ENCODE assay signal across 9 cellular contexts in genomic region chr9:12884736-12885395, GRCh38.
DNase-seq lines count a peak whose midpoint lies in the region; ATAC-seq, FAIRE-seq and TF ChIP-seq lines count a peak whose summit lies in the region.
"Had no signal": no experiment of that assay in that cellular context is flagged by ENCODE, and none has a peak within 500 bp of the region (broad histone marks: within the 10 kb centered on the region; RNA-seq: fewer than 3 reads in every experiment).

No MANE protein-coding gene starts in this region.

- no peaks in the 10 kb centered on the region for H3K4me1 ChIP-seq in adrenal gland (replicated peaks in 1 of 2)

- H3K9me3 ChIP-seq in adrenal gland (replicated peaks in 1 of 3) = no peaks in the 10 kb centered on the region

- ATAC-seq in HG03139 (IDR thresholded peaks at IDR 0.05; ENCODE audit: unreplicated experiment) (no peak), HG02981 (IDR thresholded peaks at IDR 0.05; ENCODE audit: unreplicated experiment) (no peak)

- no peak overlapping the region for H3K4me3 ChIP-seq in adrenal gland
- H3K4me3 ChIP-seq: skin epidermis had no signal

- TF ChIP-seq POLR2A in adrenal gland (IDR thresholded peaks at IDR 0.05) = no peak

- TF ChIP-seq CTCF in 22Rv1 (IDR thresholded peaks at IDR 0.05) = peak; percentile 51
- peak; percentile 38 to 89 (median 62) for TF ChIP-seq CTCF in adrenal gland (IDR thresholded peaks at IDR 0.05)

- FAIRE-seq in HTR-8/SVneo (lab: Jason Lieb, UNC) (no peak), islet of Langerhans (lab: Jason Lieb, UNC) (peak; percentile 96)

- H3K36me3 ChIP-seq in adrenal gland (replicated peaks in 1 of 2) = no peaks in the 10 kb centered on the region

- no peak overlapping the region for H3K27ac ChIP-seq in 22Rv1
- H3K27ac ChIP-seq in adrenal gland = no peak overlapping the region
- H3K27ac ChIP-seq: skin epidermis had no signal

- 53 to 57% (median 54%) methylated on average over 4 of the region's 4 CpGs for WGBS in adrenal gland, 4 donors

- intact Hi-C loops in adrenal gland (cut with DNase I) (loop anchor here (5.0 kb wide), 2 partner anchors 108 to 163 kb away; partner anchors contain the start of gene LURAP1L (in 1 of the 2)), posterior cingulate gyrus (cut with DNase I) (loop anchor here (1.0 to 2.0 kb wide), 2 partner anchors 108 to 162 kb away; no protein-coding TSS in a partner anchor)

- DNase-seq in HTR-8/SVneo (ENCODE audit: insufficient read length, low spot score) (peak; percentile 13), adrenal gland (peak in 4 of 7 donors; percentile 9 to 22 (median 18)), posterior cingulate gyrus (no peak)
- DNase-seq in stimulated activated CD4-positive, alpha-beta T cell treated with anti-CD3 and anti-CD28 coated beads, Interleukin-12 subunit alpha, Interleukin-12 subunit beta, amount 100 ng/mL, for 4 hours = no peak

- H3K27me3 ChIP-seq in adrenal gland = no peaks in the 10 kb centered on the region

Comparison
In these comparisons a context has a peak if more than half of its experiments do, and no peak if none do; other contexts are left out.
1. DNase-seq: peak in HTR-8/SVneo (single experiment) and adrenal gland (4 of 7); none in stimulated activated CD4-positive, alpha-beta T cell treated with anti-CD3 and anti-CD28 coated beads, Interleukin-12 subunit alpha, Interleukin-12 subunit beta, amount 100 ng/mL, for 4 hours (single experiment) and posterior cingulate gyrus (0 of 10).